ENCODE assay signal across 1 cellular context in the genomic region with DNA sequence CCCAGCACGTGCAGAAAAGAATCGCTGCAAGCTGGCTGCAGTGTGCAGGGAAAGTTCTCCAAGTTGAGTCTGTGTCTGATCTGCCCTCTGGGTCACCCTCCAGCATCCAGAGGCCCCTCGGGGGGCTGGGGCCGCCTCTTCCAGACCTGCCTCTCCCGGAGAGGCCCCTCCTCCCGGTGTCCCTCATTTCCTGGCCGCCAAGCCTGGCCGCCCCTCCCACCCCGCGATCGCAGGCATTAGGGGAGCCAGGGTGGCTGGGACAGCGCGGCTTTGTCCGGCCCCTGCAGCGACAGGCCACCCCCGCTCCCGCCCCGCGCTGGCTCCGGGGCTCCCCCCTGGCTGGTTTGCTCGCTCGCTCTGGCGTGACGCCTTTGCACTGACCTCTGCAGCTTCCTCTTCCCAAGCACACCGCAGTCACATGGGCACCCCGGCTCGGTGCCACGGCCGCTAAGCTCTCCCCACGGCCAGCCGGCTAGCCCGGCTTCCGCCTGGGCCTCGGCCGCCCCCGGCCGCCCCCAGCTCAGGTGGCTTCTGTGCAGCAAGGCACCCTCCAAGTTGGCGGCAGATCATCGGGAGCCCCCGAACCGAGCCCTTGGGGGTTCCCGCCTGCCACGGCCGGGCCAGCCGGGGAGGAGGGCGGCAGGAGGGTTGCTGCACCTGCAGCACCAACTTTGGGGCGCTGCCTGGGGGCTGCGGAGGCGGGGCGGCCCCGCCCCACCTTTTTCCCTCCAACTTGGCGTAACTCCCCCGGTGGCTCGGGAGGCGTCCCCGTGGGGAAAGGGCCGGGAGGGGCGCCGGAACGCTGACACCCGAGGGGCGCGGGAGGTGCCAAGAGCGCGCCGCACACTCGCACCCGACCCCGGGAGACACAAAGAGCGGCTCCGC.
TF ChIP-seq lines count a peak whose summit lies in the region.

No MANE protein-coding gene starts in this region.

TF ChIP-seq in HepG2, 621 proteins besides CTCF, POLR2A, EP300 and RAD21 (continued from another document and continues in another):
- TF ChIP-seq ZNF720 (CRISPR knock-in tag; IDR thresholded peaks at IDR 0.05) (no peak), CREB1 (IDR thresholded peaks at IDR 0.05) (no peak), CREB1 (CRISPR knock-in tag; IDR thresholded peaks at IDR 0.05) (no peak), EED (CRISPR knock-in tag; IDR thresholded peaks at IDR 0.05) (peak; percentile 79; the same call in 1 of the 2 replicates), ZNF382 (CRISPR knock-in tag; IDR thresholded peaks at IDR 0.05; ENCODE audit: borderline replicate concordance) (no peak), ZNF839 (CRISPR knock-in tag; IDR thresholded peaks at IDR 0.05; ENCODE audit: borderline replicate concordance) (no peak), IKZF4 (CRISPR knock-in tag; IDR thresholded peaks at IDR 0.05; ENCODE audit: borderline replicate concordance, low read depth, not compliant biosample characterization) (peak; percentile 75), ZNF33A (CRISPR knock-in tag; IDR thresholded peaks at IDR 0.05; ENCODE audit: borderline replicate concordance) (no peak), ZNF17 (CRISPR knock-in tag; IDR thresholded peaks at IDR 0.05) (no peak), TBX3 (IDR thresholded peaks at IDR 0.05; ENCODE audit: borderline replicate concordance) (no peak), ZNF773 (CRISPR knock-in tag; IDR thresholded peaks at IDR 0.05; ENCODE audit: borderline replicate concordance) (peak; percentile 77; the same call in 1 of the 2 replicates), PHF21A (CRISPR knock-in tag; IDR thresholded peaks at IDR 0.05) (peak; percentile 81), JUND (CRISPR knock-in tag; IDR thresholded peaks at IDR 0.05) (no peak), ZMYM4 (CRISPR knock-in tag; IDR thresholded peaks at IDR 0.05) (peak; percentile 23; the same call in 1 of the 2 replicates), GZF1 (CRISPR knock-in tag; IDR thresholded peaks at IDR 0.05) (no peak), ZNF607 (CRISPR knock-in tag; IDR thresholded peaks at IDR 0.05; ENCODE audit: borderline replicate concordance) (peak; percentile 79; the same call in 1 of the 2 replicates), KDM5A (IDR thresholded peaks at IDR 0.05; ENCODE audit: borderline replicate concordance, low read length) (no peak), ZNF33B (CRISPR knock-in tag; IDR thresholded peaks at IDR 0.05) (peak; percentile 57; the same call in 1 of the 2 replicates), ZNF549 (CRISPR knock-in tag; IDR thresholded peaks at IDR 0.05) (no peak), DNMT1 (CRISPR knock-in tag; IDR thresholded peaks at IDR 0.05) (no peak), CBX1 (IDR thresholded peaks at IDR 0.05; ENCODE audit: low read depth) (peak; percentile 62), ZBTB42 (CRISPR knock-in tag; IDR thresholded peaks at IDR 0.05) (peak; percentile 81; the same call in 1 of the 2 replicates), ETV5 (CRISPR knock-in tag; IDR thresholded peaks at IDR 0.05; ENCODE audit: borderline replicate concordance) (peak; percentile 71; the same call in 1 of the 2 replicates), REXO4 (CRISPR knock-in tag; IDR thresholded peaks at IDR 0.05; ENCODE audit: borderline replicate concordance) (no peak), IRX3 (CRISPR knock-in tag; IDR thresholded peaks at IDR 0.05; ENCODE audit: borderline replicate concordance, low read depth) (peak; percentile 83), ZNF672 (CRISPR knock-in tag; IDR thresholded peaks at IDR 0.05) (no peak), FOXJ3 (CRISPR knock-in tag; IDR thresholded peaks at IDR 0.05; ENCODE audit: borderline replicate concordance) (peak; percentile 29; the same call in 1 of the 2 replicates), ZNF616 (CRISPR knock-in tag; IDR thresholded peaks at IDR 0.05; ENCODE audit: low read depth) (peak; percentile 93), MED1 (CRISPR knock-in tag; IDR thresholded peaks at IDR 0.05) (peak; percentile 82), ZFYVE20 (CRISPR knock-in tag; IDR thresholded peaks at IDR 0.05; ENCODE audit: borderline replicate concordance, low read depth) (0 out of 2 replicates have a peak, but pooled peaks have one; percentile 16), ZFX (CRISPR knock-in tag; IDR thresholded peaks at IDR 0.05; ENCODE audit: low read depth) (peak; percentile 76; the same call in 1 of the 2 replicates), ZNF343 (CRISPR knock-in tag; IDR thresholded peaks at IDR 0.05) (peak; percentile 80), KDM5B (CRISPR knock-in tag; IDR thresholded peaks at IDR 0.05; ENCODE audit: borderline replicate concordance) (peak; percentile 86; the same call in 1 of the 2 replicates), MAFK (conservative IDR thresholded peaks at IDR 0.05 in 1 of 2, IDR thresholded peaks at IDR 0.05 in 1 of 2; ENCODE audit: low read length in 2 of 2) (no peak), MEF2D (CRISPR knock-in tag; IDR thresholded peaks at IDR 0.05) (no peak), ARNT (IDR thresholded peaks at IDR 0.05) (no peak), CREM (IDR thresholded peaks at IDR 0.05) (no peak), CREM (CRISPR knock-in tag; IDR thresholded peaks at IDR 0.05) (no peak), ZNF879 (CRISPR knock-in tag; IDR thresholded peaks at IDR 0.05) (peak; percentile 57; the same call in 1 of the 2 replicates), U2AF1 (optimal IDR thresholded peaks at IDR 0.05; ENCODE audit: low read depth, low read length) (no peak), NFE2L2 (IDR thresholded peaks at IDR 0.05; ENCODE audit: low read length) (no peak), ZNF558 (CRISPR knock-in tag; IDR thresholded peaks at IDR 0.05; ENCODE audit: borderline replicate concordance) (no peak), AGO2 (optimal IDR thresholded peaks at IDR 0.05; ENCODE audit: low read depth, low read length) (peak; percentile 77), ZNF572 (CRISPR knock-in tag; IDR thresholded peaks at IDR 0.05) (no peak), ATF7-NPFF (CRISPR knock-in tag; IDR thresholded peaks at IDR 0.05; ENCODE audit: low read depth) (peak; percentile 25; the same call in 1 of the 2 replicates), REPIN1 (CRISPR knock-in tag; IDR thresholded peaks at IDR 0.05; ENCODE audit: borderline replicate concordance, low read depth) (peak; percentile 59; the same call in 1 of the 2 replicates)
- TF ChIP-seq, protein P1, sequence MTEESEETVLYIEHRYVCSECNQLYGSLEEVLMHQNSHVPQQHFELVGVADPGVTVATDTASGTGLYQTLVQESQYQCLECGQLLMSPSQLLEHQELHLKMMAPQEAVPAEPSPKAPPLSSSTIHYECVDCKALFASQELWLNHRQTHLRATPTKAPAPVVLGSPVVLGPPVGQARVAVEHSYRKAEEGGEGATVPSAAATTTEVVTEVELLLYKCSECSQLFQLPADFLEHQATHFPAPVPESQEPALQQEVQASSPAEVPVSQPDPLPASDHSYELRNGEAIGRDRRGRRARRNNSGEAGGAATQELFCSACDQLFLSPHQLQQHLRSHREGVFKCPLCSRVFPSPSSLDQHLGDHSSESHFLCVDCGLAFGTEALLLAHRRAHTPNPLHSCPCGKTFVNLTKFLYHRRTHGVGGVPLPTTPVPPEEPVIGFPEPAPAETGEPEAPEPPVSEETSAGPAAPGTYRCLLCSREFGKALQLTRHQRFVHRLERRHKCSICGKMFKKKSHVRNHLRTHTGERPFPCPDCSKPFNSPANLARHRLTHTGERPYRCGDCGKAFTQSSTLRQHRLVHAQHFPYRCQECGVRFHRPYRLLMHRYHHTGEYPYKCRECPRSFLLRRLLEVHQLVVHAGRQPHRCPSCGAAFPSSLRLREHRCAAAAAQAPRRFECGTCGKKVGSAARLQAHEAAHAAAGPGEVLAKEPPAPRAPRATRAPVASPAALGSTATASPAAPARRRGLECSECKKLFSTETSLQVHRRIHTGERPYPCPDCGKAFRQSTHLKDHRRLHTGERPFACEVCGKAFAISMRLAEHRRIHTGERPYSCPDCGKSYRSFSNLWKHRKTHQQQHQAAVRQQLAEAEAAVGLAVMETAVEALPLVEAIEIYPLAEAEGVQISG (CRISPR knock-in tag; IDR thresholded peaks at IDR 0.05), result peak; percentile 74
- TF ChIP-seq, protein P2, sequence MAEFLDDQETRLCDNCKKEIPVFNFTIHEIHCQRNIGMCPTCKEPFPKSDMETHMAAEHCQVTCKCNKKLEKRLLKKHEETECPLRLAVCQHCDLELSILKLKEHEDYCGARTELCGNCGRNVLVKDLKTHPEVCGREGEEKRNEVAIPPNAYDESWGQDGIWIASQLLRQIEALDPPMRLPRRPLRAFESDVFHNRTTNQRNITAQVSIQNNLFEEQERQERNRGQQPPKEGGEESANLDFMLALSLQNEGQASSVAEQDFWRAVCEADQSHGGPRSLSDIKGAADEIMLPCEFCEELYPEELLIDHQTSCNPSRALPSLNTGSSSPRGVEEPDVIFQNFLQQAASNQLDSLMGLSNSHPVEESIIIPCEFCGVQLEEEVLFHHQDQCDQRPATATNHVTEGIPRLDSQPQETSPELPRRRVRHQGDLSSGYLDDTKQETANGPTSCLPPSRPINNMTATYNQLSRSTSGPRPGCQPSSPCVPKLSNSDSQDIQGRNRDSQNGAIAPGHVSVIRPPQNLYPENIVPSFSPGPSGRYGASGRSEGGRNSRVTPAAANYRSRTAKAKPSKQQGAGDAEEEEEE (CRISPR knock-in tag; IDR thresholded peaks at IDR 0.05; ENCODE audit: borderline replicate concordance), result no peak
- TF ChIP-seq, protein P3, sequence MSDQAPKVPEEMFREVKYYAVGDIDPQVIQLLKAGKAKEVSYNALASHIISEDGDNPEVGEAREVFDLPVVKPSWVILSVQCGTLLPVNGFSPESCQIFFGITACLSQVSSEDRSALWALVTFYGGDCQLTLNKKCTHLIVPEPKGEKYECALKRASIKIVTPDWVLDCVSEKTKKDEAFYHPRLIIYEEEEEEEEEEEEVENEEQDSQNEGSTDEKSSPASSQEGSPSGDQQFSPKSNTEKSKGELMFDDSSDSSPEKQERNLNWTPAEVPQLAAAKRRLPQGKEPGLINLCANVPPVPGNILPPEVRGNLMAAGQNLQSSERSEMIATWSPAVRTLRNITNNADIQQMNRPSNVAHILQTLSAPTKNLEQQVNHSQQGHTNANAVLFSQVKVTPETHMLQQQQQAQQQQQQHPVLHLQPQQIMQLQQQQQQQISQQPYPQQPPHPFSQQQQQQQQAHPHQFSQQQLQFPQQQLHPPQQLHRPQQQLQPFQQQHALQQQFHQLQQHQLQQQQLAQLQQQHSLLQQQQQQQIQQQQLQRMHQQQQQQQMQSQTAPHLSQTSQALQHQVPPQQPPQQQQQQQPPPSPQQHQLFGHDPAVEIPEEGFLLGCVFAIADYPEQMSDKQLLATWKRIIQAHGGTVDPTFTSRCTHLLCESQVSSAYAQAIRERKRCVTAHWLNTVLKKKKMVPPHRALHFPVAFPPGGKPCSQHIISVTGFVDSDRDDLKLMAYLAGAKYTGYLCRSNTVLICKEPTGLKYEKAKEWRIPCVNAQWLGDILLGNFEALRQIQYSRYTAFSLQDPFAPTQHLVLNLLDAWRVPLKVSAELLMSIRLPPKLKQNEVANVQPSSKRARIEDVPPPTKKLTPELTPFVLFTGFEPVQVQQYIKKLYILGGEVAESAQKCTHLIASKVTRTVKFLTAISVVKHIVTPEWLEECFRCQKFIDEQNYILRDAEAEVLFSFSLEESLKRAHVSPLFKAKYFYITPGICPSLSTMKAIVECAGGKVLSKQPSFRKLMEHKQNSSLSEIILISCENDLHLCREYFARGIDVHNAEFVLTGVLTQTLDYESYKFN (CRISPR knock-in tag; conservative IDR thresholded peaks at IDR 0.05), result peak; percentile 79
- TF ChIP-seq, protein P4, sequence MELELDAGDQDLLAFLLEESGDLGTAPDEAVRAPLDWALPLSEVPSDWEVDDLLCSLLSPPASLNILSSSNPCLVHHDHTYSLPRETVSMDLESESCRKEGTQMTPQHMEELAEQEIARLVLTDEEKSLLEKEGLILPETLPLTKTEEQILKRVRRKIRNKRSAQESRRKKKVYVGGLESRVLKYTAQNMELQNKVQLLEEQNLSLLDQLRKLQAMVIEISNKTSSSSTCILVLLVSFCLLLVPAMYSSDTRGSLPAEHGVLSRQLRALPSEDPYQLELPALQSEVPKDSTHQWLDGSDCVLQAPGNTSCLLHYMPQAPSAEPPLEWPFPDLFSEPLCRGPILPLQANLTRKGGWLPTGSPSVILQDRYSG (CRISPR knock-in tag; IDR thresholded peaks at IDR 0.05), result peak; percentile 89; the same call in 1 of the 2 replicates
- TF ChIP-seq, protein P5, sequence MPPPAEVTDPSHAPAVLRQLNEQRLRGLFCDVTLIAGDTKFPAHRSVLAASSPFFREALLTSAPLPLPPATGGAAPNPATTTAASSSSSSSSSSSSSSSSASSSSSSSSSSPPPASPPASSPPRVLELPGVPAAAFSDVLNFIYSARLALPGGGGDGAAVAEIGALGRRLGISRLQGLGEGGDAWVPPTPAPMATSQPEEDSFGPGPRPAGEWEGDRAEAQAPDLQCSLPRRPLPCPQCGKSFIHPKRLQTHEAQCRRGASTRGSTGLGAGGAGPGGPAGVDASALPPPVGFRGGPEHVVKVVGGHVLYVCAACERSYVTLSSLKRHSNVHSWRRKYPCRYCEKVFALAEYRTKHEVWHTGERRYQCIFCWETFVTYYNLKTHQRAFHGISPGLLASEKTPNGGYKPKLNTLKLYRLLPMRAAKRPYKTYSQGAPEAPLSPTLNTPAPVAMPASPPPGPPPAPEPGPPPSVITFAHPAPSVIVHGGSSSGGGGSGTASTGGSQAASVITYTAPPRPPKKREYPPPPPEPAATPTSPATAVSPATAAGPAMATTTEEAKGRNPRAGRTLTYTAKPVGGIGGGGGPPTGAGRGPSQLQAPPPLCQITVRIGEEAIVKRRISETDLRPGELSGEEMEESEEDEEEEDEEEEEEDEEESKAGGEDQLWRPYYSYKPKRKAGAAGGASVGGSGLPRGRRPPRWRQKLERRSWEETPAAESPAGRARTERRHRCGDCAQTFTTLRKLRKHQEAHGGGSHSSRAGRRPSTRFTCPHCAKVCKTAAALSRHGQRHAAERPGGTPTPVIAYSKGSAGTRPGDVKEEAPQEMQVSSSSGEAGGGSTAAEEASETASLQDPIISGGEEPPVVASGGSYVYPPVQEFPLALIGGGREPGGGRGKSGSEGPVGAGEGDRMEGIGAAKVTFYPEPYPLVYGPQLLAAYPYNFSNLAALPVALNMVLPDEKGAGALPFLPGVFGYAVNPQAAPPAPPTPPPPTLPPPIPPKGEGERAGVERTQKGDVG (CRISPR knock-in tag; IDR thresholded peaks at IDR 0.05; ENCODE audit: borderline replicate concordance), result peak; percentile 67; the same call in 1 of the 2 replicates
- TF ChIP-seq, protein P6, sequence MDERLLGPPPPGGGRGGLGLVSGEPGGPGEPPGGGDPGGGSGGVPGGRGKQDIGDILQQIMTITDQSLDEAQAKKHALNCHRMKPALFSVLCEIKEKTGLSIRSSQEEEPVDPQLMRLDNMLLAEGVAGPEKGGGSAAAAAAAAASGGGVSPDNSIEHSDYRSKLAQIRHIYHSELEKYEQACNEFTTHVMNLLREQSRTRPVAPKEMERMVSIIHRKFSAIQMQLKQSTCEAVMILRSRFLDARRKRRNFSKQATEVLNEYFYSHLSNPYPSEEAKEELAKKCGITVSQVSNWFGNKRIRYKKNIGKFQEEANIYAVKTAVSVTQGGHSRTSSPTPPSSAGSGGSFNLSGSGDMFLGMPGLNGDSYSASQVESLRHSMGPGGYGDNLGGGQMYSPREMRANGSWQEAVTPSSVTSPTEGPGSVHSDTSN (CRISPR knock-in tag; IDR thresholded peaks at IDR 0.05), result no peak
- TF ChIP-seq, protein P7, sequence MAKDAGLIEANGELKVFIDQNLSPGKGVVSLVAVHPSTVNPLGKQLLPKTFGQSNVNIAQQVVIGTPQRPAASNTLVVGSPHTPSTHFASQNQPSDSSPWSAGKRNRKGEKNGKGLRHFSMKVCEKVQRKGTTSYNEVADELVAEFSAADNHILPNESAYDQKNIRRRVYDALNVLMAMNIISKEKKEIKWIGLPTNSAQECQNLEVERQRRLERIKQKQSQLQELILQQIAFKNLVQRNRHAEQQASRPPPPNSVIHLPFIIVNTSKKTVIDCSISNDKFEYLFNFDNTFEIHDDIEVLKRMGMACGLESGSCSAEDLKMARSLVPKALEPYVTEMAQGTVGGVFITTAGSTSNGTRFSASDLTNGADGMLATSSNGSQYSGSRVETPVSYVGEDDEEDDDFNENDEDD (CRISPR knock-in tag; IDR thresholded peaks at IDR 0.05; ENCODE audit: borderline replicate concordance), result peak; percentile 71; the same call in 1 of the 2 replicates
